Comparison of ENCODE assay signal across 17 cellular contexts in genomic region chr3:122498152-122498551, GRCh38. TPM values are rescaled to one million over a fixed set of nuclear protein-coding genes. Genes with fewer than 3 reads are reported as not detected.
DNase-seq lines count a peak whose midpoint lies in the region; ATAC-seq, FAIRE-seq and TF ChIP-seq lines count a peak whose summit lies in the region.
"Had no signal": no experiment of that assay in that cellular context is flagged by ENCODE, and none has a peak within 500 bp of the region (broad histone marks: within the 10 kb centered on the region; RNA-seq: fewer than 3 reads in every experiment).

No MANE protein-coding gene starts in this region.

- H3K27ac ChIP-seq in keratinocyte (ENCODE audit: control insufficient read depth, insufficient read depth, low read length) (peak overlapping the region; percentile 54), SK-N-SH (ENCODE audit: low read depth in 2 of 2, low read length in 1 of 2) (peak overlapping the region in 1 of 2 experiments; percentile 60; a peak in 2 of 4 replicates)
- H3K27ac ChIP-seq: coronary artery, esophagus muscularis mucosa had no signal

- no peak for TF ChIP-seq CTCF in CD14-positive monocyte (IDR thresholded peaks at IDR 0.05)
- no peak for TF ChIP-seq CTCF in keratinocyte (optimal IDR thresholded peaks at IDR 0.05 in 1 of 3, IDR thresholded peaks at IDR 0.05 in 1 of 3, conservative IDR thresholded peaks at IDR 0.05 in 1 of 3; ENCODE audit: extremely low read depth in 1 of 3, insufficient read depth in 2 of 3, low read length in 3 of 3)
- no peak for TF ChIP-seq CTCF in SK-N-SH (IDR thresholded peaks at IDR 0.05)

- H3F3A ChIP-seq in SK-N-SH (replicated peaks; ENCODE audit: insufficient read depth), result peaks cover 24% of the 10 kb centered on the region

- DNase-seq in CD14-positive monocyte (ENCODE audit: low spot score) (no peak), keratinocyte (ENCODE audit: low read depth, low spot score) (no peak), hepatic stellate cell (ENCODE audit: low spot score) (no peak), SK-N-SH (no peak), NCI-H2107 treated with DMSO at 0.1 percent for 48 hours (lab: John Stamatoyannopoulos, UW; ENCODE audit: unreplicated experiment) (no peak), DMS 273 treated with DMSO at 0.1 percent for 48 hours (lab: John Stamatoyannopoulos, UW) (no peak)
- DNase-seq: activated CD4-positive, alpha-beta T cell treated with anti-CD3 and anti-CD28 coated beads, Interleukin-2, amount 50 U/mL, for 1 hour; Calu3; left cardiac atrium; NCI-H1105 treated with DMSO at 0.1 percent for 48 hours; NCI-H2171 treated with DMSO at 0.1 percent for 48 hours; posterior cingulate gyrus had no signal

- H3K27me3 ChIP-seq in keratinocyte (ENCODE audit: control insufficient read depth, extremely low read depth, insufficient read depth, low read length), result no peaks in the 10 kb centered on the region
- H3K27me3 ChIP-seq in SK-N-SH (ENCODE audit: insufficient read depth), result no peaks in the 10 kb centered on the region
- H3K27me3 ChIP-seq: esophagus muscularis mucosa had no signal

- no peaks in the 10 kb centered on the region for H3K27me3 Mint-ChIP-seq in CD14-positive monocyte (ENCODE audit: low read depth in 3 of 3)
- H3K27me3 Mint-ChIP-seq in activated T-helper 17 cell treated with anti-CD3 and anti-CD28 coated beads, Interleukin-2, amount 50 U/mL, for 72 hours, result no peaks in the 10 kb centered on the region

- H3K79me2 ChIP-seq in keratinocyte (ENCODE audit: control insufficient read depth, insufficient read depth, low read length), result peaks cover 36% of the 10 kb centered on the region
- H3K79me2 ChIP-seq in SK-N-SH (ENCODE audit: insufficient read depth), result peaks cover 98% of the 10 kb centered on the region

- H3K4me3 ChIP-seq in keratinocyte (ENCODE audit: control insufficient read depth in 2 of 3, extremely low read depth in 1 of 3, insufficient read depth in 2 of 3, low read depth in 1 of 3, low read length in 3 of 3), result no peak overlapping the region
- no peak overlapping the region for H3K4me3 ChIP-seq in SK-N-SH (ENCODE audit: low read depth in 2 of 2, low read length in 1 of 2)
- H3K4me3 ChIP-seq: coronary artery, esophagus muscularis mucosa had no signal

- H2AFZ ChIP-seq in keratinocyte (ENCODE audit: control insufficient read depth, low read length) (no peak overlapping the region), SK-N-SH (ENCODE audit: low read depth) (no peak overlapping the region)

- H3K36me3 ChIP-seq in keratinocyte (ENCODE audit: control insufficient read depth in 2 of 2, extremely low read depth in 1 of 2, insufficient read depth in 2 of 2, low read length in 2 of 2), result peaks cover 0 to 1% of the 10 kb centered on the region in 2 experiments
- H3K36me3 ChIP-seq in SK-N-SH (replicated peaks in 1 of 2; ENCODE audit: control insufficient read depth in 1 of 2, insufficient read depth in 2 of 2, low read length in 1 of 2), result peaks cover 24 to 31% of the 10 kb centered on the region in 2 experiments

- POLR2A ChIA-PET in SK-N-SH (lab: Yijun Ruan, JAX), result no interaction called here

- H3K4me1 ChIP-seq in keratinocyte (ENCODE audit: control insufficient read depth, extremely low read depth, insufficient read depth, low read length) (peaks cover 33% of the 10 kb centered on the region), SK-N-SH (ENCODE audit: control insufficient read depth in 1 of 2, insufficient read depth in 2 of 2, low read depth in 1 of 2, low read length in 1 of 2) (no peaks in the 10 kb centered on the region; a peak in 1 of 4 replicates)

- 67% methylated on average over 1 of the region's 1 CpG for WGBS in SK-N-SH (ENCODE audit: low lambda C conversion rate)

- H3K4me3 Mint-ChIP-seq in CD14-positive monocyte, result no peak overlapping the region
- peak overlapping the region; percentile 4 for H3K4me3 Mint-ChIP-seq in activated T-helper 17 cell treated with anti-CD3 and anti-CD28 coated beads, Interleukin-2, amount 50 U/mL, for 72 hours
- H3K4me3 Mint-ChIP-seq: activated T-cell treated with anti-CD3 and anti-CD28 coated beads, Interleukin-2, amount 50 U/mL, for 4 hours had no signal

- peak; percentile 5 for ATAC-seq in HG03354 (IDR thresholded peaks at IDR 0.05; ENCODE audit: poor library complexity, severe bottlenecking, unreplicated experiment)
- no peak for ATAC-seq in activated T-helper 17 cell treated with anti-CD3 and anti-CD28 coated beads, Interleukin-2, amount 50 U/mL, for 72 hours (replicated peaks)

- no peak for TF ChIP-seq EP300 in SK-N-SH (IDR thresholded peaks at IDR 0.05; ENCODE audit: borderline replicate concordance in 1 of 2, low read depth in 1 of 2, low read length in 1 of 2)

- H4K20me1 ChIP-seq in keratinocyte (ENCODE audit: control insufficient read depth, extremely low read depth, insufficient read depth, low read length), result peaks cover 8% of the 10 kb centered on the region
- peaks cover 66% of the 10 kb centered on the region for H4K20me1 ChIP-seq in SK-N-SH (ENCODE audit: insufficient read depth)

- no peaks in the 10 kb centered on the region for H3K9me1 ChIP-seq in keratinocyte (ENCODE audit: control insufficient read depth, extremely low read depth, insufficient read depth, low read length)

- intact Hi-C loops in CD14-positive monocyte (cut with micrococcal nuclease), result loop anchor here in 1 of 2 donors (2.0 kb wide), 1 partner anchor 15 kb away; no protein-coding TSS in a partner anchor

- no peaks in the 10 kb centered on the region for H3K9me3 ChIP-seq in keratinocyte (ENCODE audit: control insufficient read depth, low read depth, low read length)
- H3K9me3 ChIP-seq in SK-N-SH, result no peaks in the 10 kb centered on the region
- H3K9me3 ChIP-seq: esophagus muscularis mucosa had no signal

- no peak for FAIRE-seq in keratinocyte (lab: Jason Lieb, UNC)

- H3K9me3 Mint-ChIP-seq in CD14-positive monocyte, result no peaks in the 10 kb centered on the region
- H3K9me3 Mint-ChIP-seq in activated T-helper 17 cell treated with anti-CD3 and anti-CD28 coated beads, Interleukin-2, amount 50 U/mL, for 72 hours, result no peaks in the 10 kb centered on the region
- H3K9me3 Mint-ChIP-seq: activated T-cell treated with anti-CD3 and anti-CD28 coated beads, Interleukin-2, amount 50 U/mL, for 4 hours had no signal

- CTCF ChIA-PET in SK-N-SH (lab: Yijun Ruan, JAX), result no interaction called here

- H3K36me3 Mint-ChIP-seq in CD14-positive monocyte, result peaks cover 25 to 31% of the 10 kb centered on the region in 2 donors
- H3K36me3 Mint-ChIP-seq in activated T-helper 17 cell treated with anti-CD3 and anti-CD28 coated beads, Interleukin-2, amount 50 U/mL, for 72 hours (ENCODE audit: low read depth), result peaks cover 39% of the 10 kb centered on the region

- no peak for TF ChIP-seq RAD21 in SK-N-SH (IDR thresholded peaks at IDR 0.05; ENCODE audit: low read length)

- no peaks in the 10 kb centered on the region for H3K9me2 ChIP-seq in SK-N-SH

- H3K4me1 Mint-ChIP-seq in CD14-positive monocyte, result peaks cover 67% of the 10 kb centered on the region
- H3K4me1 Mint-ChIP-seq in activated T-helper 17 cell treated with anti-CD3 and anti-CD28 coated beads, Interleukin-2, amount 50 U/mL, for 72 hours, result peaks cover 36% of the 10 kb centered on the region

- H3K4me2 ChIP-seq in keratinocyte (ENCODE audit: control insufficient read depth, extremely low read depth, insufficient read depth, low read depth, low read length) (no peak overlapping the region), SK-N-SH (no peak overlapping the region)

- dilution Hi-C loops in keratinocyte (cut with MboI; ENCODE audit: extremely low pct_ligation_motif_present, low sequenced_read_pairs), result no loop called here

- H3K27ac Mint-ChIP-seq in CD14-positive monocyte, result peak overlapping the region; percentile 86 to 92 (median 88)
- no peak overlapping the region for H3K27ac Mint-ChIP-seq in activated T-helper 17 cell treated with anti-CD3 and anti-CD28 coated beads, Interleukin-2, amount 50 U/mL, for 72 hours

- no peak overlapping the region for H3K9ac ChIP-seq in keratinocyte (ENCODE audit: control insufficient read depth, extremely low read depth, insufficient read depth, low read length)
- no peak overlapping the region for H3K9ac ChIP-seq in SK-N-SH

TF ChIP-seq in SK-N-SH, 30 proteins besides CTCF, POLR2A, EP300 and RAD21:
- TF ChIP-seq CHD2 (IDR thresholded peaks at IDR 0.05; ENCODE audit: low read length, partially characterized antibody) (no peak), FOSL2 (IDR thresholded peaks at IDR 0.05; ENCODE audit: borderline replicate concordance, low read depth) (no peak), RFX5 (IDR thresholded peaks at IDR 0.05; ENCODE audit: low read length) (no peak), MAX (IDR thresholded peaks at IDR 0.05; ENCODE audit: low read depth) (no peak), SMC3 (IDR thresholded peaks at IDR 0.05; ENCODE audit: low read depth, low read length) (no peak)
TF ChIP-seq in SK-N-SH: peak in this region for 0.

RNA-seq across cellular contexts. Expression of gene KPNA1, which starts 16.6 kb away (rescaled TPM):
- 10 to 100 TPM; 38.5 to 41.2 TPM for polyA plus RNA-seq in CD14-positive monocyte
- total RNA-seq in activated T-helper 17 cell treated with anti-CD3 and anti-CD28 coated beads, Interleukin-2, amount 50 U/mL, for 72 hours, result 10 to 100 TPM; 29.2 to 47.9 TPM
- polyA plus RNA-seq in keratinocyte, result 59.4 to 66.7 TPM (median 61.4 TPM) in 3 replicates
- 75.1 TPM for polyA plus RNA-seq in keratinocyte (2011; ENCODE audit: low read depth)
- polyA plus RNA-seq in keratinocyte (2011; cell fraction: cytosol; rRNA removed), result 44.0 and 104 TPM in 2 replicates
- 81.2 and 84.6 TPM in 2 replicates for polyA plus RNA-seq in keratinocyte (2011; cell fraction: nucleus; rRNA removed)
- 58.3 and 66.0 TPM in 2 replicates for polyA plus RNA-seq in keratinocyte (2012; ENCODE audit: low replicate concordance)
- 77.6 to 91.5 TPM (median 80.5 TPM) in 3 replicates for polyA minus RNA-seq in keratinocyte
- polyA minus RNA-seq in keratinocyte (2011; cell fraction: cytosol; rRNA and poly(A)+ RNA removed), result 38.6 TPM
- 32.2 and 71.0 TPM in 2 replicates for polyA minus RNA-seq in keratinocyte (2011; cell fraction: nucleus; rRNA and poly(A)+ RNA removed)
- 21.6 and 32.0 TPM in 2 replicates for polyA plus RNA-seq in SK-N-SH (2012; rRNA removed)
- 20.4 and 25.5 TPM in 2 replicates for polyA plus RNA-seq in SK-N-SH (2012; cell fraction: cytosol; rRNA removed)
- 20.3 and 39.3 TPM in 2 replicates for polyA plus RNA-seq in SK-N-SH (2012; cell fraction: nucleus; rRNA removed)
